In genomic region chr7:102479207-102479584, GRCh38 we compare ENCODE assay signal across 8 cellular contexts. TPM values are rescaled to one million over a fixed set of nuclear protein-coding genes. Genes with fewer than 3 reads are reported as not detected.
DNase-seq lines count a peak whose midpoint lies in the region; ATAC-seq and TF ChIP-seq lines count a peak whose summit lies in the region.
"Not testable (repeated sequence)": the region's sequence is repeated elsewhere in the genome, so short reads cannot be mapped to it uniquely, and the experiment has no call there.

No MANE protein-coding gene starts in this region.

- RAD21 ChIA-PET in HCT116 (lab: Charles Lee; ENCODE audit: low non-redundant PET in 1 of 2, low total read pairs in 2 of 2, uncharacterized antibody in 2 of 2, unreplicated experiment in 2 of 2), result not testable (repeated sequence)

- H3K36me3 Mint-ChIP-seq in T-helper 17 cell (ENCODE audit: low read depth), result not testable (repeated sequence)

- CTCF ChIA-PET in HCT116 (lab: Charles Lee), result not testable (repeated sequence)

- not testable (repeated sequence) for H3K9ac ChIP-seq in HCT116 (ENCODE audit: low read length)

- H3K27me3 Mint-ChIP-seq in T-helper 17 cell, result not testable (repeated sequence)

- H3K4me2 ChIP-seq in HCT116 (ENCODE audit: low read length), result not testable (repeated sequence)

- not testable (repeated sequence) for H3K9me2 ChIP-seq in HCT116 (ENCODE audit: insufficient read depth)

- in situ Hi-C loops in gastrocnemius medialis (cut with MboI; ENCODE audit: low sequenced_read_pairs in 4 of 4), result not testable (repeated sequence)

- H3K79me2 ChIP-seq in HCT116 (ENCODE audit: insufficient read depth, low read length), result not testable (repeated sequence)

- not testable (repeated sequence) for H3K4me1 Mint-ChIP-seq in T-helper 17 cell

- intact Hi-C loops in HCT116 (cut with micrococcal nuclease); Right ventricle myocardium superior (cut with DNase I); gastrocnemius medialis (cut with DNase I; ENCODE audit: low total_unique reads): not testable (repeated sequence)

- H3K4me1 ChIP-seq in HCT116 (ENCODE audit: control insufficient read depth in 1 of 2, insufficient read depth in 2 of 2, low read length in 2 of 2); gastrocnemius medialis: not testable (repeated sequence)

- DNase-seq in HCT116 (ENCODE audit: low read depth, low spot score); T-helper 17 cell; Right ventricle myocardium superior; gastrocnemius medialis: not testable (repeated sequence)

- H2AFZ ChIP-seq in HCT116 (ENCODE audit: low read depth, low read length, poor library complexity, severe bottlenecking), result not testable (repeated sequence)

- not testable (repeated sequence) for H3K27ac Mint-ChIP-seq in T-helper 17 cell

- not testable (repeated sequence) for H3K4me3 Mint-ChIP-seq in T-helper 17 cell

- not testable (repeated sequence) for TF ChIP-seq RAD21 in HCT116 (IDR thresholded peaks at IDR 0.05; ENCODE audit: low read depth)

- TF ChIP-seq POLR2A in HCT116 (IDR thresholded peaks at IDR 0.05; ENCODE audit: borderline replicate concordance, extremely low read depth, insufficient read depth, insufficient read length); gastrocnemius medialis (IDR thresholded peaks at IDR 0.05): not testable (repeated sequence)

- not testable (repeated sequence) for TF ChIP-seq CTCF in HCT116 (IDR thresholded peaks at IDR 0.05 in 2 of 3, conservative IDR thresholded peaks at IDR 0.05 in 1 of 3; ENCODE audit: borderline replicate concordance in 1 of 3, insufficient read depth in 1 of 3, low read depth in 2 of 3, low read length in 2 of 3); gastrocnemius medialis (IDR thresholded peaks at IDR 0.05 in 4 of 5, conservative IDR thresholded peaks at IDR 0.05 in 1 of 5)

- BruUV-seq in HCT116 (replicated peaks; lab: Mats Ljungman, UMichigan), result not testable (repeated sequence)

- not testable (repeated sequence) for H3K9me3 ChIP-seq in HCT116 (ENCODE audit: control insufficient read depth in 1 of 2, insufficient read depth in 1 of 2, low read depth in 1 of 2, low read length in 2 of 2); T-helper 17 cell (ENCODE audit: control insufficient read depth, low read length, poor library complexity, severe bottlenecking); gastrocnemius medialis

- H4K20me1 ChIP-seq in HCT116 (ENCODE audit: insufficient read depth), result not testable (repeated sequence)

- not testable (repeated sequence) for H3K4me3 ChIP-seq in HCT116 (replicated peaks in 1 of 2; ENCODE audit: low read depth in 1 of 2, low read length in 2 of 2); gastrocnemius medialis

- H3K27ac ChIP-seq in HCT116 (ENCODE audit: low read depth, low read length), result not testable (repeated sequence)
- peak overlapping the region in 3 of 4 donors; percentile 50 to 78 (median 71) for H3K27ac ChIP-seq in gastrocnemius medialis

- ATAC-seq in GM18519 (IDR thresholded peaks at IDR 0.05; ENCODE audit: low FRiP score, unreplicated experiment) (peak; percentile 25), GM19455 (IDR thresholded peaks at IDR 0.05; ENCODE audit: unreplicated experiment) (peak; percentile 26), HCT116 (peak; percentile 30), HG03039 (IDR thresholded peaks at IDR 0.05; ENCODE audit: unreplicated experiment) (peak; percentile 30), HG03457 (IDR thresholded peaks at IDR 0.05; ENCODE audit: unreplicated experiment) (peak; percentile 20), T-helper 17 cell (peak; percentile 10), Right ventricle myocardium superior (ENCODE audit: poor library complexity) (peak; percentile 33), gastrocnemius medialis (peak; percentile 9 to 23)

- POLR2A ChIA-PET in HCT116 (lab: Charles Lee), result not testable (repeated sequence)

- H3K27me3 ChIP-seq in HCT116 (ENCODE audit: insufficient read depth, low read length); gastrocnemius medialis: not testable (repeated sequence)

- not testable (repeated sequence) for H3K36me3 ChIP-seq in HCT116 (ENCODE audit: control insufficient read depth in 1 of 2, insufficient read depth in 2 of 2, low read length in 2 of 2); gastrocnemius medialis

RNA-seq across cellular contexts. Expression of gene POLR2J, which starts 0.5 kb away (rescaled TPM):
- total RNA-seq in HCT116 (2021; ENCODE audit: unreplicated experiment), result 54.9 TPM
- 89.9 and 111 TPM in 2 replicates for polyA plus RNA-seq in HCT116 (2012)
- total RNA-seq in T-helper 17 cell, result 10 to 100 TPM; 35.6 to 37.9 TPM
- 51.3 TPM for total RNA-seq in Right ventricle myocardium superior
- 10 to 100 TPM; 25.7 to 67.9 (median 51.6) TPM for total RNA-seq in gastrocnemius medialis

RNA-seq across cellular contexts. Expression of gene LRWD1, which starts 14.4 kb away (rescaled TPM):
- 39.5 TPM for total RNA-seq in HCT116 (2021; ENCODE audit: unreplicated experiment)
- polyA plus RNA-seq in HCT116 (2012), result 27.4 and 29.2 TPM in 2 replicates
- total RNA-seq in T-helper 17 cell, result 10 to 100 TPM; 13.5 to 15.2 TPM
- 9.7 TPM for total RNA-seq in Right ventricle myocardium superior
- total RNA-seq in gastrocnemius medialis, result 10 to 100 TPM in 3 of 4 donors, 1 to 10 TPM in 1; 7.5 to 24.5 (median 18.0) TPM

RNA-seq across cellular contexts. Expression of gene ALKBH4, which starts 14.5 kb away (rescaled TPM):
- total RNA-seq in HCT116 (2021; ENCODE audit: unreplicated experiment) (14.9 TPM), T-helper 17 cell (1 to 10 TPM; 4.4 to 5.5 TPM), Right ventricle myocardium superior (5.3 TPM), gastrocnemius medialis (10 to 100 TPM in 2 of 4 donors, 1 to 10 TPM in 2; 8.7 to 15.1 (median 10.9) TPM)
- 8.1 and 10.8 TPM in 2 replicates for polyA plus RNA-seq in HCT116 (2012)

RNA-seq across cellular contexts. Expression of gene RASA4B, which starts 38.4 kb away (rescaled TPM):
- total RNA-seq in HCT116 (2021; ENCODE audit: unreplicated experiment), result 6.0 TPM
- polyA plus RNA-seq in HCT116 (2012), result 5.8 and 6.2 TPM in 2 replicates
- 10 to 100 TPM; 20.7 to 23.7 TPM for total RNA-seq in T-helper 17 cell
- total RNA-seq in Right ventricle myocardium superior, result 9.3 TPM
- 100 to 1,000 TPM in 2 of 4 donors, 10 to 100 TPM in 2; 38.0 to 127 (median 86.0) TPM for total RNA-seq in gastrocnemius medialis

RNA-seq across cellular contexts. Expression of gene ORAI2, which starts 45.8 kb away (rescaled TPM):
- 13.2 TPM for total RNA-seq in HCT116 (2021; ENCODE audit: unreplicated experiment)
- 10.3 and 14.2 TPM in 2 replicates for polyA plus RNA-seq in HCT116 (2012)
- total RNA-seq in T-helper 17 cell, result 10 to 100 TPM; 33.9 to 50.5 TPM
- total RNA-seq in Right ventricle myocardium superior, result 4.3 TPM
- total RNA-seq in gastrocnemius medialis, result 1 to 10 TPM; 1.8 to 4.1 (median 2.3) TPM
